In the genomic region with DNA sequence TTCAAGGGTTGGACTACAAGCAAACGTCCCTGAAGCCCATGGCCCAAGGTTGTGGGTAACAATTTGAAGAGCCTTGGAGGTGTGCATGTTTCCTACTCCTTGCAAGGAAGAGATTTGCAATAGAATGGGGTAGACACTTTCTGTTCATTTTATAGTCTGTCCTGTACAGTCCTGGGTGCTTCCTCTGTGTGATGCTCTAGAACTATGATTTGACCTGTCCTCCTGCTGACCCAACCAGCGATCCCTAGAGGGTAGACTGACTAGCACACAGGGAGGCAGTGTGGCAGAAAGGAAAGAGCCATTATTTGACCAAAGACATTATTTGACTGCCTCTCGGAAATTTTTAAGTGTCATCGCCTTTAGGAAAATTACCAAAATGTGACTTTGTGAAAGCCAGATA, we compare ENCODE assay signal across 1 cellular context.
TF ChIP-seq lines count a peak whose summit lies in the region.

No MANE protein-coding gene starts in this region.

TF ChIP-seq in GM12878, 131 proteins besides CTCF, POLR2A, EP300 and RAD21:
- TF ChIP-seq MEF2B (IDR thresholded peaks at IDR 0.05; ENCODE audit: partially characterized antibody, poor library complexity, severe bottlenecking) (peak; percentile 13), STAT3 (IDR thresholded peaks at IDR 0.05; ENCODE audit: low read depth, low read length) (no peak), PML (IDR thresholded peaks at IDR 0.05; ENCODE audit: low read length) (no peak), KLF5 (IDR thresholded peaks at IDR 0.05; ENCODE audit: partially characterized antibody) (no peak), BHLHE40 (IDR thresholded peaks at IDR 0.05; ENCODE audit: borderline replicate concordance in 1 of 2, low read depth in 2 of 2, low read length in 1 of 2) (peak in 1 of 2 experiments; percentile 24; a peak in 1 of 4 replicates), BACH1 (IDR thresholded peaks at IDR 0.05; ENCODE audit: borderline replicate concordance) (no peak)
